Comparison of ENCODE assay signal across 1 cellular context in the genomic region with DNA sequence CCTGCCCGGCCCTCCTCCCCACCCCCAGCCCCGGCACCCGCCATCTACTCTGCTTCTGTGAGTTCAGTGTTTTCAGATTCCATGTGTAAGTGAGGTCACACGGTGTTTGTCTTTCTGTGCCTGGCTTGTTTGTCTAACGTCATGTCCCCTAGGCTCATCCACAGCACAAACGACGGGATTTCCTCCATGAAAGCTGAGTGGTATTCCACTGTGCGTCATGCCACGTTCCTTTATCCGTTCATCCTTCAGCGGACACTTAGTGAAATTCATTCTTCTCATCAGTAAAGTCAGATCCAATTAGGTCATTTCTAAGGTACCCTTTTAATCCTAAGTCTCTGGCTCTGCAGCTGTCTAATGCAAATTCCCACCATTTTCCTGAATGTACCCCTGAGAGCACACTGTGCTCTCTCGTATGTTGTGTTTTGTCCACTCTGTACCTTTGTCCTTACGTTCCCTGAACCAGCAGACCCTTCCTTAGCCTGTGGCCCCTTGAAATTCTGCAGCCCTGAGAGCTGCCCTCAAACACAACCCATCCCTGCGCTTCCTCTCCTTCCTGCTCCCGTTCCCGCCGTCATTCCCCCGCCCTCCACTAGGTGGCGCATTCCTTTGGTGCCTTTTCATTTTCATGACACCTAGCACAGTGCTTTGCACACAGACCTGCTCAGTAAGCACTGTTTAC.
TF ChIP-seq lines count a peak whose summit lies in the region.

No MANE protein-coding gene starts in this region.

TF ChIP-seq in HEK293, 187 proteins besides CTCF, POLR2A, EP300 and RAD21 (continued from another document):
- no peak for TF ChIP-seq ZNF530 (tag by site-specific recombination; IDR thresholded peaks at IDR 0.05; ENCODE audit: low read depth)
- TF ChIP-seq GLIS1 (tag by site-specific recombination; IDR thresholded peaks at IDR 0.05): no peak
- TF ChIP-seq GLIS2 (tag by site-specific recombination; IDR thresholded peaks at IDR 0.05): no peak
- no peak for TF ChIP-seq ZNF114 (tag by site-specific recombination; IDR thresholded peaks at IDR 0.05)
- no peak for TF ChIP-seq WT1 (tag by site-specific recombination; IDR thresholded peaks at IDR 0.05)
- no peak for TF ChIP-seq BCL11A (tag by site-specific recombination; IDR thresholded peaks at IDR 0.05; ENCODE audit: low read depth)
